ENCODE assay signal across 19 cellular contexts in genomic region chr3:170079466-170080165, GRCh38. TPM values are rescaled to one million over a fixed set of nuclear protein-coding genes. Genes with fewer than 3 reads are reported as not detected.
DNase-seq lines count a peak whose midpoint lies in the region; ATAC-seq and TF ChIP-seq lines count a peak whose summit lies in the region.
"Had no signal": no experiment of that assay in that cellular context is flagged by ENCODE, and none has a peak within 500 bp of the region (broad histone marks: within the 10 kb centered on the region; RNA-seq: fewer than 3 reads in every experiment).

No MANE protein-coding gene starts in this region.

- DNase-seq in AG10803 (ENCODE audit: low read depth) (peak; percentile 6), Karpas-422 (no peak), fibroblast of villous mesenchyme (ENCODE audit: low read depth) (peak; percentile 13), natural killer cell (no peak)
- DNase-seq: activated CD4-positive, alpha-beta memory T cell treated with anti-CD3 and anti-CD28 coated beads for 36 hours; activated naive CD4-positive, alpha-beta T cell; aorta; effector CD8-positive, alpha-beta T cell; esophagus squamous epithelium; H7; heart left ventricle; NCI-H1417 treated with DMSO at 0.1 percent for 48 hours; NCI-H2171 treated with DMSO at 0.1 percent for 48 hours; SIG-M5 had no signal

- intact Hi-C loops in natural killer cell (cut with micrococcal nuclease): no loop called here

- H3K27me3 Mint-ChIP-seq in nephron (ENCODE audit: low read depth): no peaks in the 10 kb centered on the region
- H3K27me3 Mint-ChIP-seq in natural killer cell (ENCODE audit: low read depth in 2 of 2): no peaks in the 10 kb centered on the region
- H3K27me3 Mint-ChIP-seq: activated CD4-positive, alpha-beta memory T cell treated with anti-CD3 and anti-CD28 coated beads for 36 hours had no signal

- no peaks in the 10 kb centered on the region for H4K20me1 ChIP-seq in Karpas-422 (ENCODE audit: insufficient read depth, low read depth, low read length)

- H3K9me3 Mint-ChIP-seq in nephron: no peaks in the 10 kb centered on the region
- H3K9me3 Mint-ChIP-seq in natural killer cell: no peaks in the 10 kb centered on the region
- H3K9me3 Mint-ChIP-seq: activated CD4-positive, alpha-beta memory T cell treated with anti-CD3 and anti-CD28 coated beads for 36 hours had no signal

- no peak overlapping the region for H3K9ac ChIP-seq in Karpas-422 (ENCODE audit: low read length)

- H3K36me3 ChIP-seq in Karpas-422 (ENCODE audit: insufficient read depth, low read length): peaks cover 35% of the 10 kb centered on the region

- no peaks in the 10 kb centered on the region for H3K9me2 ChIP-seq in Karpas-422 (replicated peaks; ENCODE audit: insufficient read depth, low read length)

- H3K4me1 Mint-ChIP-seq in nephron (peaks cover 13% of the 10 kb centered on the region), natural killer cell (no peaks in the 10 kb centered on the region)

- no peak overlapping the region for H2AFZ ChIP-seq in Karpas-422 (ENCODE audit: low read length)

- H3K36me3 Mint-ChIP-seq in nephron (ENCODE audit: low read depth) (peaks cover 64% of the 10 kb centered on the region), natural killer cell (no peaks in the 10 kb centered on the region)

- H3K4me3 ChIP-seq in AG10803 (ENCODE audit: low read length): no peak overlapping the region
- H3K4me3 ChIP-seq in Karpas-422 (ENCODE audit: low read length): no peak overlapping the region
- no peak overlapping the region for H3K4me3 ChIP-seq in fibroblast of villous mesenchyme (ENCODE audit: low read depth, low read length)
- H3K4me3 ChIP-seq: esophagus squamous epithelium, heart left ventricle, suprapubic skin had no signal

- H3K4me3 Mint-ChIP-seq in nephron (no peak overlapping the region), natural killer cell (no peak overlapping the region)
- H3K4me3 Mint-ChIP-seq: activated CD4-positive, alpha-beta memory T cell treated with anti-CD3 and anti-CD28 coated beads for 36 hours had no signal

- no peak overlapping the region for H3K4me2 ChIP-seq in Karpas-422 (ENCODE audit: low read depth, low read length, poor library complexity, severe bottlenecking)

- ATAC-seq in HG03095 (IDR thresholded peaks at IDR 0.05; ENCODE audit: unreplicated experiment) (no peak), GM18870 (IDR thresholded peaks at IDR 0.05; ENCODE audit: unreplicated experiment) (no peak), natural killer cell (no peak), HG02588 (IDR thresholded peaks at IDR 0.05; ENCODE audit: unreplicated experiment) (no peak)
- ATAC-seq: heart left ventricle had no signal

- TF ChIP-seq CTCF in AG10803 (conservative IDR thresholded peaks at IDR 0.05; ENCODE audit: low read length): no peak
- no peak for TF ChIP-seq CTCF in fibroblast of villous mesenchyme (IDR thresholded peaks at IDR 0.05; ENCODE audit: insufficient read depth, low read depth, low read length)
- no peak for TF ChIP-seq CTCF in nephron (IDR thresholded peaks at IDR 0.05; ENCODE audit: unreplicated experiment in 3 of 3)
- no peak for TF ChIP-seq CTCF in natural killer cell (IDR thresholded peaks at IDR 0.05)

- no peaks in the 10 kb centered on the region for H3K27me3 ChIP-seq in Karpas-422 (ENCODE audit: low read length)
- H3K27me3 ChIP-seq: esophagus squamous epithelium, heart left ventricle, suprapubic skin had no signal

- H3K4me1 ChIP-seq in Karpas-422 (ENCODE audit: low read length): peaks cover 56% of the 10 kb centered on the region
- H3K4me1 ChIP-seq: esophagus squamous epithelium, suprapubic skin had no signal

- H3K27ac ChIP-seq in Karpas-422 (ENCODE audit: low read length): peak overlapping the region; percentile 63
- H3K27ac ChIP-seq: esophagus squamous epithelium, heart left ventricle, suprapubic skin had no signal

- peaks cover 11% of the 10 kb centered on the region for H3K79me2 ChIP-seq in Karpas-422 (ENCODE audit: low read length)

- H3K9me3 ChIP-seq in Karpas-422 (ENCODE audit: low read length): no peaks in the 10 kb centered on the region
- H3K9me3 ChIP-seq: esophagus squamous epithelium, heart left ventricle, suprapubic skin had no signal

- H3K27ac Mint-ChIP-seq in nephron (peak overlapping the region; percentile 64 to 74 (median 73)), natural killer cell (no peak overlapping the region)
- H3K27ac Mint-ChIP-seq: activated CD4-positive, alpha-beta memory T cell treated with anti-CD3 and anti-CD28 coated beads for 36 hours had no signal

RNA-seq across cellular contexts. Expression of gene GPR160, which starts 41.8 kb away (rescaled TPM):
- total RNA-seq in Karpas-422 (2014; rRNA removed; shearing (Covaris generic); ENCODE audit: low replicate concordance): 67.6 and 94.6 TPM in 2 replicates
- total RNA-seq in fibroblast of villous mesenchyme (under 0.01 and 0.43 TPM in 2 replicates), natural killer cell (1 to 10 TPM; 1.8 to 5.5 (median 3.8) TPM)

Comparison
In these comparisons a context has a peak if more than half of its experiments do, and no peak if none do; other contexts are left out.
1. DNase-seq: peak in AG10803 (single experiment) and fibroblast of villous mesenchyme (single experiment); none in Karpas-422 (single experiment) and natural killer cell (single experiment).
2. H3K27ac Mint-ChIP-seq: peak in nephron (3 of 3); none in natural killer cell (0 of 2).
3. RNA of gene GPR160, which starts 41.8 kb away (total RNA-seq): 67.6 to 94.6 TPM in Karpas-422; 1.8 to 5.5 TPM in natural killer cell and under 0.01 to 0.43 TPM in fibroblast of villous mesenchyme; every median in the first group is over 10 times any median in the second.